In the genomic region with DNA sequence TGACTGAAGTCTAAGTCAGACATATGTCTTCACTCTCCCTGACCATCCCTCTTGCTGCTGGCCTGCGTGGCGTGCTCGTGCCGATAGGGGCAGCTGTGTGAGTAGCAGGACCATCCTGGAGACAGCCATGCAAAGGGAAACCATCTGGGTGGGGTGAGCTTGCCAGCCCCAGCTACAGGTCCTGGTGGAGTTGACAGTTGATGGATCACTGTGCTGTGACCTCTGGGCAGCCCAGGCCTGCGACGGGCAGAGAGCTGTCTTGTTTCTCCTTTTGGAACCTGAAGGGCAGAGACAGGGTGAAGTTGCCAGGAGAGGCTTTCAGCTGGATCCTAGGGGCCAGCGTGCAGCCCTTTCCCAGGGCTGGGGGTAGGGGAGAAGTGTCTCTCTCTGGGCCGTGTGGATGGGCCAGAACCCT, we compare ENCODE assay signal across 1 cellular context.
TF ChIP-seq lines count a peak whose summit lies in the region.

No MANE protein-coding gene starts in this region.

TF ChIP-seq in HepG2, 621 proteins besides CTCF, POLR2A, EP300 and RAD21 (continued from another document and continues in another):
- TF ChIP-seq, protein P1, sequence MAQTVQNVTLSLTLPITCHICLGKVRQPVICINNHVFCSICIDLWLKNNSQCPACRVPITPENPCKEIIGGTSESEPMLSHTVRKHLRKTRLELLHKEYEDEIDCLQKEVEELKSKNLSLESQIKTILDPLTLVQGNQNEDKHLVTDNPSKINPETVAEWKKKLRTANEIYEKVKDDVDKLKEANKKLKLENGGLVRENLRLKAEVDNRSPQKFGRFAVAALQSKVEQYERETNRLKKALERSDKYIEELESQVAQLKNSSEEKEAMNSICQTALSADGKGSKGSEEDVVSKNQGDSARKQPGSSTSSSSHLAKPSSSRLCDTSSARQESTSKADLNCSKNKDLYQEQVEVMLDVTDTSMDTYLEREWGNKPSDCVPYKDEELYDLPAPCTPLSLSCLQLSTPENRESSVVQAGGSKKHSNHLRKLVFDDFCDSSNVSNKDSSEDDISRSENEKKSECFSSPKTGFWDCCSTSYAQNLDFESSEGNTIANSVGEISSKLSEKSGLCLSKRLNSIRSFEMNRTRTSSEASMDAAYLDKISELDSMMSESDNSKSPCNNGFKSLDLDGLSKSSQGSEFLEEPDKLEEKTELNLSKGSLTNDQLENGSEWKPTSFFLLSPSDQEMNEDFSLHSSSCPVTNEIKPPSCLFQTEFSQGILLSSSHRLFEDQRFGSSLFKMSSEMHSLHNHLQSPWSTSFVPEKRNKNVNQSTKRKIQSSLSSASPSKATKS (CRISPR knock-in tag; IDR thresholded peaks at IDR 0.05), result no peak
- TF ChIP-seq ZNF12 (CRISPR knock-in tag; IDR thresholded peaks at IDR 0.05) (no peak), EEA1 (CRISPR knock-in tag; IDR thresholded peaks at IDR 0.05; ENCODE audit: borderline replicate concordance) (no peak), ZNF367 (CRISPR knock-in tag; IDR thresholded peaks at IDR 0.05; ENCODE audit: borderline replicate concordance) (no peak), GPN1 (CRISPR knock-in tag; IDR thresholded peaks at IDR 0.05; ENCODE audit: borderline replicate concordance) (no peak), NR2C2 (CRISPR knock-in tag; IDR thresholded peaks at IDR 0.05; ENCODE audit: borderline replicate concordance) (no peak), TARDBP (CRISPR knock-in tag; IDR thresholded peaks at IDR 0.05) (no peak), GATAD2A (CRISPR knock-in tag; IDR thresholded peaks at IDR 0.05) (peak; percentile 45), BHLHE40 (IDR thresholded peaks at IDR 0.05; ENCODE audit: low read length) (0 out of 2 replicates have a peak, but pooled peaks have one; percentile 33), SP4 (CRISPR knock-in tag; IDR thresholded peaks at IDR 0.05) (no peak), KMT2B (CRISPR knock-in tag; IDR thresholded peaks at IDR 0.05) (no peak), MYNN (CRISPR knock-in tag; IDR thresholded peaks at IDR 0.05; ENCODE audit: low read depth) (no peak), TMF1 (CRISPR knock-in tag; IDR thresholded peaks at IDR 0.05; ENCODE audit: low read depth) (no peak), PPARG (CRISPR knock-in tag; conservative IDR thresholded peaks at IDR 0.05) (0 out of 2 replicates have a peak, but pooled peaks have one; percentile 13), SALL1 (CRISPR knock-in tag; IDR thresholded peaks at IDR 0.05) (peak; percentile 63), RFXANK (CRISPR knock-in tag; IDR thresholded peaks at IDR 0.05) (no peak), ZZZ3 (CRISPR knock-in tag; IDR thresholded peaks at IDR 0.05; ENCODE audit: borderline replicate concordance) (no peak), SATB2 (CRISPR knock-in tag; IDR thresholded peaks at IDR 0.05) (no peak), MTA1 (CRISPR knock-in tag; IDR thresholded peaks at IDR 0.05; ENCODE audit: borderline replicate concordance) (peak; percentile 46; the same call in 1 of the 2 replicates), HOXD1 (CRISPR knock-in tag; IDR thresholded peaks at IDR 0.05) (peak; percentile 99), HNRNPL (IDR thresholded peaks at IDR 0.05; ENCODE audit: low read depth, low read length) (peak; percentile 69), ETV5 (CRISPR knock-in tag; IDR thresholded peaks at IDR 0.05; ENCODE audit: borderline replicate concordance) (no peak), HNRNPK (IDR thresholded peaks at IDR 0.05; ENCODE audit: low read depth, low read length, poor library complexity, severe bottlenecking) (no peak), ZNF292 (CRISPR knock-in tag; IDR thresholded peaks at IDR 0.05; ENCODE audit: borderline replicate concordance, low read depth) (peak; percentile 64; the same call in 1 of the 2 replicates), ZNF234 (CRISPR knock-in tag; conservative IDR thresholded peaks at IDR 0.05) (no peak), ZFP41 (CRISPR knock-in tag; IDR thresholded peaks at IDR 0.05; ENCODE audit: borderline replicate concordance) (no peak), KLF9 (CRISPR knock-in tag; IDR thresholded peaks at IDR 0.05; ENCODE audit: low read depth) (no peak)
- TF ChIP-seq, protein P2, sequence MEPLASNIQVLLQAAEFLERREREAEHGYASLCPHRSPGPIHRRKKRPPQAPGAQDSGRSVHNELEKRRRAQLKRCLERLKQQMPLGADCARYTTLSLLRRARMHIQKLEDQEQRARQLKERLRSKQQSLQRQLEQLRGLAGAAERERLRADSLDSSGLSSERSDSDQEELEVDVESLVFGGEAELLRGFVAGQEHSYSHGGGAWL (CRISPR knock-in tag; IDR thresholded peaks at IDR 0.05), result no peak
- TF ChIP-seq, protein P3, sequence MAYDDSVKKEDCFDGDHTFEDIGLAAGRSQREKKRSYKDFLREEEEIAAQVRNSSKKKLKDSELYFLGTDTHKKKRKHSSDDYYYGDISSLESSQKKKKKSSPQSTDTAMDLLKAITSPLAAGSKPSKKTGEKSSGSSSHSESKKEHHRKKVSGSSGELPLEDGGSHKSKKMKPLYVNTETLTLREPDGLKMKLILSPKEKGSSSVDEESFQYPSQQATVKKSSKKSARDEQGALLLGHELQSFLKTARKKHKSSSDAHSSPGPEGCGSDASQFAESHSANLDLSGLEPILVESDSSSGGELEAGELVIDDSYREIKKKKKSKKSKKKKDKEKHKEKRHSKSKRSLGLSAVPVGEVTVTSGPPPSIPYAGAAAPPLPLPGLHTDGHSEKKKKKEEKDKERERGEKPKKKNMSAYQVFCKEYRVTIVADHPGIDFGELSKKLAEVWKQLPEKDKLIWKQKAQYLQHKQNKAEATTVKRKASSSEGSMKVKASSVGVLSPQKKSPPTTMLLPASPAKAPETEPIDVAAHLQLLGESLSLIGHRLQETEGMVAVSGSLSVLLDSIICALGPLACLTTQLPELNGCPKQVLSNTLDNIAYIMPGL (CRISPR knock-in tag; IDR thresholded peaks at IDR 0.05; ENCODE audit: borderline replicate concordance in 1 of 2, low read depth in 1 of 2), result peak; percentile 33 to 53; a peak in 2 of 4 replicates
- TF ChIP-seq, protein P4, sequence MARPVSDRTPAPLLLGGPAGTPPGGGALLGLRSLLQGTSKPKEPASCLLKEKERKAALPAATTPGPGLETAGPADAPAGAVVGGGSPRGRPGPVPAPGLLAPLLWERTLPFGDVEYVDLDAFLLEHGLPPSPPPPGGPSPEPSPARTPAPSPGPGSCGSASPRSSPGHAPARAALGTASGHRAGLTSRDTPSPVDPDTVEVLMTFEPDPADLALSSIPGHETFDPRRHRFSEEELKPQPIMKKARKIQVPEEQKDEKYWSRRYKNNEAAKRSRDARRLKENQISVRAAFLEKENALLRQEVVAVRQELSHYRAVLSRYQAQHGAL (CRISPR knock-in tag; IDR thresholded peaks at IDR 0.05; ENCODE audit: not compliant biosample characterization), result no peak
- TF ChIP-seq, protein P5, sequence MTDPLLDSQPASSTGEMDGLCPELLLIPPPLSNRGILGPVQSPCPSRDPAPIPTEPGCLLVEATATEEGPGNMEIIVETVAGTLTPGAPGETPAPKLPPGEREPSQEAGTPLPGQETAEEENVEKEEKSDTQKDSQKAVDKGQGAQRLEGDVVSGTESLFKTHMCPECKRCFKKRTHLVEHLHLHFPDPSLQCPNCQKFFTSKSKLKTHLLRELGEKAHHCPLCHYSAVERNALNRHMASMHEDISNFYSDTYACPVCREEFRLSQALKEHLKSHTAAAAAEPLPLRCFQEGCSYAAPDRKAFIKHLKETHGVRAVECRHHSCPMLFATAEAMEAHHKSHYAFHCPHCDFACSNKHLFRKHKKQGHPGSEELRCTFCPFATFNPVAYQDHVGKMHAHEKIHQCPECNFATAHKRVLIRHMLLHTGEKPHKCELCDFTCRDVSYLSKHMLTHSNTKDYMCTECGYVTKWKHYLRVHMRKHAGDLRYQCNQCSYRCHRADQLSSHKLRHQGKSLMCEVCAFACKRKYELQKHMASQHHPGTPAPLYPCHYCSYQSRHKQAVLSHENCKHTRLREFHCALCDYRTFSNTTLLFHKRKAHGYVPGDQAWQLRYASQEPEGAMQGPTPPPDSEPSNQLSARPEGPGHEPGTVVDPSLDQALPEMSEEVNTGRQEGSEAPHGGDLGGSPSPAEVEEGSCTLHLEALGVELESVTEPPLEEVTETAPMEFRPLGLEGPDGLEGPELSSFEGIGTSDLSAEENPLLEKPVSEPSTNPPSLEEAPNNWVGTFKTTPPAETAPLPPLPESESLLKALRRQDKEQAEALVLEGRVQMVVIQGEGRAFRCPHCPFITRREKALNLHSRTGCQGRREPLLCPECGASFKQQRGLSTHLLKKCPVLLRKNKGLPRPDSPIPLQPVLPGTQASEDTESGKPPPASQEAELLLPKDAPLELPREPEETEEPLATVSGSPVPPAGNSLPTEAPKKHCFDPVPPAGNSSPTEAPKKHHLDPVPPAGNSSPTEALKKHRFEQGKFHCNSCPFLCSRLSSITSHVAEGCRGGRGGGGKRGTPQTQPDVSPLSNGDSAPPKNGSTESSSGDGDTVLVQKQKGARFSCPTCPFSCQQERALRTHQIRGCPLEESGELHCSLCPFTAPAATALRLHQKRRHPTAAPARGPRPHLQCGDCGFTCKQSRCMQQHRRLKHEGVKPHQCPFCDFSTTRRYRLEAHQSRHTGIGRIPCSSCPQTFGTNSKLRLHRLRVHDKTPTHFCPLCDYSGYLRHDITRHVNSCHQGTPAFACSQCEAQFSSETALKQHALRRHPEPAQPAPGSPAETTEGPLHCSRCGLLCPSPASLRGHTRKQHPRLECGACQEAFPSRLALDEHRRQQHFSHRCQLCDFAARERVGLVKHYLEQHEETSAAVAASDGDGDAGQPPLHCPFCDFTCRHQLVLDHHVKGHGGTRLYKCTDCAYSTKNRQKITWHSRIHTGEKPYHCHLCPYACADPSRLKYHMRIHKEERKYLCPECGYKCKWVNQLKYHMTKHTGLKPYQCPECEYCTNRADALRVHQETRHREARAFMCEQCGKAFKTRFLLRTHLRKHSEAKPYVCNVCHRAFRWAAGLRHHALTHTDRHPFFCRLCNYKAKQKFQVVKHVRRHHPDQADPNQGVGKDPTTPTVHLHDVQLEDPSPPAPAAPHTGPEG (CRISPR knock-in tag; IDR thresholded peaks at IDR 0.05), result no peak
- TF ChIP-seq, protein P6, sequence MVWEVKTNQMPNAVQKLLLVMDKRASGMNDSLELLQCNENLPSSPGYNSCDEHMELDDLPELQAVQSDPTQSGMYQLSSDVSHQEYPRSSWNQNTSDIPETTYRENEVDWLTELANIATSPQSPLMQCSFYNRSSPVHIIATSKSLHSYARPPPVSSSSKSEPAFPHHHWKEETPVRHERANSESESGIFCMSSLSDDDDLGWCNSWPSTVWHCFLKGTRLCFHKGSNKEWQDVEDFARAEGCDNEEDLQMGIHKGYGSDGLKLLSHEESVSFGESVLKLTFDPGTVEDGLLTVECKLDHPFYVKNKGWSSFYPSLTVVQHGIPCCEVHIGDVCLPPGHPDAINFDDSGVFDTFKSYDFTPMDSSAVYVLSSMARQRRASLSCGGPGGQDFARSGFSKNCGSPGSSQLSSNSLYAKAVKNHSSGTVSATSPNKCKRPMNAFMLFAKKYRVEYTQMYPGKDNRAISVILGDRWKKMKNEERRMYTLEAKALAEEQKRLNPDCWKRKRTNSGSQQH (CRISPR knock-in tag; IDR thresholded peaks at IDR 0.05; ENCODE audit: low read depth), result 0 out of 2 replicates have a peak, but pooled peaks have one; percentile 37
- TF ChIP-seq, protein P7, sequence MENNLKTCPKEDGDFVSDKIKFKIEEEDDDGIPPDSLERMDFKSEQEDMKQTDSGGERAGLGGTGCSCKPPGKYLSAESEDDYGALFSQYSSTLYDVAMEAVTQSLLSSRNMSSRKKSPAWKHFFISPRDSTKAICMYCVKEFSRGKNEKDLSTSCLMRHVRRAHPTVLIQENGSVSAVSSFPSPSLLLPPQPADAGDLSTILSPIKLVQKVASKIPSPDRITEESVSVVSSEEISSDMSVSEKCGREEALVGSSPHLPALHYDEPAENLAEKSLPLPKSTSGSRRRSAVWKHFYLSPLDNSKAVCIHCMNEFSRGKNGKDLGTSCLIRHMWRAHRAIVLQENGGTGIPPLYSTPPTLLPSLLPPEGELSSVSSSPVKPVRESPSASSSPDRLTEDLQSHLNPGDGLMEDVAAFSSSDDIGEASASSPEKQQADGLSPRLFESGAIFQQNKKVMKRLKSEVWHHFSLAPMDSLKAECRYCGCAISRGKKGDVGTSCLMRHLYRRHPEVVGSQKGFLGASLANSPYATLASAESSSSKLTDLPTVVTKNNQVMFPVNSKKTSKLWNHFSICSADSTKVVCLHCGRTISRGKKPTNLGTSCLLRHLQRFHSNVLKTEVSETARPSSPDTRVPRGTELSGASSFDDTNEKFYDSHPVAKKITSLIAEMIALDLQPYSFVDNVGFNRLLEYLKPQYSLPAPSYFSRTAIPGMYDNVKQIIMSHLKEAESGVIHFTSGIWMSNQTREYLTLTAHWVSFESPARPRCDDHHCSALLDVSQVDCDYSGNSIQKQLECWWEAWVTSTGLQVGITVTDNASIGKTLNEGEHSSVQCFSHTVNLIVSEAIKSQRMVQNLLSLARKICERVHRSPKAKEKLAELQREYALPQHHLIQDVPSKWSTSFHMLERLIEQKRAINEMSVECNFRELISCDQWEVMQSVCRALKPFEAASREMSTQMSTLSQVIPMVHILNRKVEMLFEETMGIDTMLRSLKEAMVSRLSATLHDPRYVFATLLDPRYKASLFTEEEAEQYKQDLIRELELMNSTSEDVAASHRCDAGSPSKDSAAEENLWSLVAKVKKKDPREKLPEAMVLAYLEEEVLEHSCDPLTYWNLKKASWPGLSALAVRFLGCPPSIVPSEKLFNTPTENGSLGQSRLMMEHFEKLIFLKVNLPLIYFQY (CRISPR knock-in tag; IDR thresholded peaks at IDR 0.05; ENCODE audit: borderline replicate concordance), result no peak
- TF ChIP-seq, protein P8, sequence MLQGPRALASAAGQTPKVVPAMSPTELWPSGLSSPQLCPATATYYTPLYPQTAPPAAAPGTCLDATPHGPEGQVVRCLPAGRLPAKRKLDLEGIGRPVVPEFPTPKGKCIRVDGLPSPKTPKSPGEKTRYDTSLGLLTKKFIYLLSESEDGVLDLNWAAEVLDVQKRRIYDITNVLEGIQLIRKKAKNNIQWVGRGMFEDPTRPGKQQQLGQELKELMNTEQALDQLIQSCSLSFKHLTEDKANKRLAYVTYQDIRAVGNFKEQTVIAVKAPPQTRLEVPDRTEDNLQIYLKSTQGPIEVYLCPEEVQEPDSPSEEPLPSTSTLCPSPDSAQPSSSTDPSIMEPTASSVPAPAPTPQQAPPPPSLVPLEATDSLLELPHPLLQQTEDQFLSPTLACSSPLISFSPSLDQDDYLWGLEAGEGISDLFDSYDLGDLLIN (CRISPR knock-in tag; IDR thresholded peaks at IDR 0.05; ENCODE audit: borderline replicate concordance), result no peak
